In the genomic region with DNA sequence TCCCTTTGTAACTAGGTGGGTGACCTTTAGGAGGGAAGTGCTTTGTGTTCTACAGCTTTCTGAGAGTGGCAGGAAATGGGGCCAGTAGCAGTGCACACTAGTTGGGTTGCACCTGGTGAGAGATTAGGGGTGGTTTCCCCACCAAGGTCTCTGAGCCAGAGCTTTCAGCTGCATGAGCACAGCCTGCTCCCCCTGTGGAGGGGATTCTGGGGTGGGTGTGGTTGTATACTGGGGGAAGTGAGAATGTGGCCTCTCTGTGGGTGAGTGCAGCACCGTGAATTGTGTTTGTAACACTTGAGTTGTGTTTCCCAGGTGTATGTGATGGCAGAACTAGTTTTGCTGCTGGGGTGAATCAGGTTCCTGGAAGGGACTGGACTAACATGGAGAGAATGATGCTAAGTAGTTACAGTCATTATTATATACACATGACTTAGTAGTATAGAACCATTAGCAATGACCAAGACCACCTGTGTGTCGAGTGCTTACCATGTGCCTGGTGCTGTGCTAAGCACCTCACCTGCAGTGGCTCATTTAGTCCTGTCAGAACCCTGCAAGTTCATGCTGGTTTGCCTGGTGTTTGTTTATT, we compare ENCODE assay signal across 8 cellular contexts. TPM values are rescaled to one million over a fixed set of nuclear protein-coding genes. Genes with fewer than 3 reads are reported as not detected.
DNase-seq lines count a peak whose midpoint lies in the region; ATAC-seq and TF ChIP-seq lines count a peak whose summit lies in the region.

No MANE protein-coding gene starts in this region.

- H3K9me3 Mint-ChIP-seq in GM23338: no peaks in the 10 kb centered on the region
- no peaks in the 10 kb centered on the region for H3K9me3 Mint-ChIP-seq in activated naive CD4-positive, alpha-beta T cell treated with anti-CD3 and anti-CD28 coated beads, Interleukin-2, amount 10 ng/mL, durations not matched to agents 7 days and 5 days

- H3F3A ChIP-seq in GM23338 (replicated peaks; ENCODE audit: low read depth): peaks cover 64% of the 10 kb centered on the region

- 50% methylated on average over 2 of the region's 2 CpGs for WGBS in right lobe of liver (ENCODE audit: insufficient coverage, low coverage, low lambda C conversion rate, missing lambda C conversion rate)
- 18% methylated on average over 2 of the region's 2 CpGs for WGBS in thymus

- no peak for TF ChIP-seq POLR2A in right lobe of liver (IDR thresholded peaks at IDR 0.05)

- DNase-seq in GM23338 (ENCODE audit: low spot score) (no peak), NCI-H226 (peak; percentile 29), right lobe of liver (no peak), 8988T (no peak), KG1 (lab: John Stamatoyannopoulos, UW) (no peak)
- DNase-seq in activated naive CD4-positive, alpha-beta T cell treated with anti-CD3 and anti-CD28 coated beads, Interleukin-2, amount 10 ng/mL, durations not matched to agents 7 days and 5 days: peak; percentile 85

- peaks cover 64% of the 10 kb centered on the region for H3K4me1 Mint-ChIP-seq in GM23338
- H3K4me1 Mint-ChIP-seq in activated naive CD4-positive, alpha-beta T cell treated with anti-CD3 and anti-CD28 coated beads, Interleukin-2, amount 10 ng/mL, durations not matched to agents 7 days and 5 days: peaks cover 50% of the 10 kb centered on the region

- no peak overlapping the region for H2AFZ ChIP-seq in GM23338

- no peak for TF ChIP-seq CTCF in GM23338 (conservative IDR thresholded peaks at IDR 0.05; ENCODE audit: low read depth in 2 of 2)
- TF ChIP-seq CTCF in right lobe of liver (IDR thresholded peaks at IDR 0.05): no peak

- H3K27ac ChIP-seq in GM23338 (ENCODE audit: low read depth) (no peak overlapping the region), right lobe of liver (peak overlapping the region; percentile 88 to 95 (median 94)), thymus (ENCODE audit: low read depth) (peak overlapping the region; percentile 97)

- peak overlapping the region; percentile 71; the same call in 2 of the 3 replicates for H3K4me3 Mint-ChIP-seq in GM23338
- peak overlapping the region; percentile 21 for H3K4me3 Mint-ChIP-seq in activated naive CD4-positive, alpha-beta T cell treated with anti-CD3 and anti-CD28 coated beads, Interleukin-2, amount 10 ng/mL, durations not matched to agents 7 days and 5 days

- H3K4me2 ChIP-seq in GM23338: peak overlapping the region; percentile 96

- H3K27me3 ChIP-seq in GM23338 (ENCODE audit: insufficient read depth): no peaks in the 10 kb centered on the region
- no peaks in the 10 kb centered on the region for H3K27me3 ChIP-seq in right lobe of liver
- H3K27me3 ChIP-seq in thymus (ENCODE audit: control insufficient read depth, insufficient read depth): no peaks in the 10 kb centered on the region

- H3K27ac Mint-ChIP-seq in GM23338: peak overlapping the region; percentile 81
- H3K27ac Mint-ChIP-seq in activated naive CD4-positive, alpha-beta T cell treated with anti-CD3 and anti-CD28 coated beads, Interleukin-2, amount 10 ng/mL, durations not matched to agents 7 days and 5 days: peak overlapping the region; percentile 91

- H4K20me1 ChIP-seq in GM23338 (replicated peaks; ENCODE audit: insufficient read depth): peaks cover 6% of the 10 kb centered on the region

- CTCF ChIA-PET in activated naive CD4-positive, alpha-beta T cell treated with anti-CD3 and anti-CD28 coated beads, Interleukin-2, amount 10 ng/mL, durations not matched to agents 7 days and 5 days (lab: Charles Lee): interaction anchor here (0.6 to 6.3 kb wide), 25 partner anchors 9 to 479 kb away, joined by 3 to 113 read pairs (median 4); partner anchors contain the start of gene CXXC5

- intact Hi-C loops in right lobe of liver (cut with DNase I): loop anchor here (5.0 kb wide), 2 partner anchors 51 to 131 kb away; no protein-coding TSS in a partner anchor

- H3K36me3 ChIP-seq in GM23338 (ENCODE audit: insufficient read depth) (no peaks in the 10 kb centered on the region), right lobe of liver (no peaks in the 10 kb centered on the region), thymus (ENCODE audit: control insufficient read depth, insufficient read depth) (no peaks in the 10 kb centered on the region)

- peaks cover 66% of the 10 kb centered on the region for H3K4me1 ChIP-seq in GM23338 (ENCODE audit: insufficient read depth)
- H3K4me1 ChIP-seq in right lobe of liver: peaks cover 8 to 52% (median 27%) of the 10 kb centered on the region in 4 donors
- peaks cover 36% of the 10 kb centered on the region for H3K4me1 ChIP-seq in thymus (ENCODE audit: control insufficient read depth, insufficient read depth, low read length)

- no peaks in the 10 kb centered on the region; the same call in 1 of the 2 replicates for H3K79me2 ChIP-seq in GM23338 (replicated peaks; ENCODE audit: insufficient read depth)

- peaks cover 44% of the 10 kb centered on the region for H3K27me3 Mint-ChIP-seq in GM23338 (ENCODE audit: insufficient read depth, low read depth, poor library complexity)
- no peaks in the 10 kb centered on the region for H3K27me3 Mint-ChIP-seq in activated naive CD4-positive, alpha-beta T cell treated with anti-CD3 and anti-CD28 coated beads, Interleukin-2, amount 10 ng/mL, durations not matched to agents 7 days and 5 days

- no peaks in the 10 kb centered on the region for H3K36me3 Mint-ChIP-seq in GM23338 (ENCODE audit: low read depth)
- H3K36me3 Mint-ChIP-seq in activated naive CD4-positive, alpha-beta T cell treated with anti-CD3 and anti-CD28 coated beads, Interleukin-2, amount 10 ng/mL, durations not matched to agents 7 days and 5 days: peaks cover 11% of the 10 kb centered on the region

- H3K9me2 ChIP-seq in GM23338 (ENCODE audit: insufficient read depth): no peaks in the 10 kb centered on the region

- H3K4me3 ChIP-seq in GM23338: peak overlapping the region; percentile 65; the same call in 1 of the 2 replicates
- no peak overlapping the region for H3K4me3 ChIP-seq in right lobe of liver
- peak overlapping the region; percentile 56 for H3K4me3 ChIP-seq in thymus (ENCODE audit: low read length)

- H3K9me3 ChIP-seq in right lobe of liver (no peaks in the 10 kb centered on the region), thymus (ENCODE audit: control insufficient read depth) (no peaks in the 10 kb centered on the region)

- ATAC-seq in GM18519 (IDR thresholded peaks at IDR 0.05; ENCODE audit: low FRiP score, unreplicated experiment) (peak; percentile 57), GM23338 (no peak), right lobe of liver (no peak)

TF ChIP-seq in GM23338, 12 proteins besides CTCF, POLR2A, EP300 and RAD21 (continues in another document):
- TF ChIP-seq, protein P1, sequence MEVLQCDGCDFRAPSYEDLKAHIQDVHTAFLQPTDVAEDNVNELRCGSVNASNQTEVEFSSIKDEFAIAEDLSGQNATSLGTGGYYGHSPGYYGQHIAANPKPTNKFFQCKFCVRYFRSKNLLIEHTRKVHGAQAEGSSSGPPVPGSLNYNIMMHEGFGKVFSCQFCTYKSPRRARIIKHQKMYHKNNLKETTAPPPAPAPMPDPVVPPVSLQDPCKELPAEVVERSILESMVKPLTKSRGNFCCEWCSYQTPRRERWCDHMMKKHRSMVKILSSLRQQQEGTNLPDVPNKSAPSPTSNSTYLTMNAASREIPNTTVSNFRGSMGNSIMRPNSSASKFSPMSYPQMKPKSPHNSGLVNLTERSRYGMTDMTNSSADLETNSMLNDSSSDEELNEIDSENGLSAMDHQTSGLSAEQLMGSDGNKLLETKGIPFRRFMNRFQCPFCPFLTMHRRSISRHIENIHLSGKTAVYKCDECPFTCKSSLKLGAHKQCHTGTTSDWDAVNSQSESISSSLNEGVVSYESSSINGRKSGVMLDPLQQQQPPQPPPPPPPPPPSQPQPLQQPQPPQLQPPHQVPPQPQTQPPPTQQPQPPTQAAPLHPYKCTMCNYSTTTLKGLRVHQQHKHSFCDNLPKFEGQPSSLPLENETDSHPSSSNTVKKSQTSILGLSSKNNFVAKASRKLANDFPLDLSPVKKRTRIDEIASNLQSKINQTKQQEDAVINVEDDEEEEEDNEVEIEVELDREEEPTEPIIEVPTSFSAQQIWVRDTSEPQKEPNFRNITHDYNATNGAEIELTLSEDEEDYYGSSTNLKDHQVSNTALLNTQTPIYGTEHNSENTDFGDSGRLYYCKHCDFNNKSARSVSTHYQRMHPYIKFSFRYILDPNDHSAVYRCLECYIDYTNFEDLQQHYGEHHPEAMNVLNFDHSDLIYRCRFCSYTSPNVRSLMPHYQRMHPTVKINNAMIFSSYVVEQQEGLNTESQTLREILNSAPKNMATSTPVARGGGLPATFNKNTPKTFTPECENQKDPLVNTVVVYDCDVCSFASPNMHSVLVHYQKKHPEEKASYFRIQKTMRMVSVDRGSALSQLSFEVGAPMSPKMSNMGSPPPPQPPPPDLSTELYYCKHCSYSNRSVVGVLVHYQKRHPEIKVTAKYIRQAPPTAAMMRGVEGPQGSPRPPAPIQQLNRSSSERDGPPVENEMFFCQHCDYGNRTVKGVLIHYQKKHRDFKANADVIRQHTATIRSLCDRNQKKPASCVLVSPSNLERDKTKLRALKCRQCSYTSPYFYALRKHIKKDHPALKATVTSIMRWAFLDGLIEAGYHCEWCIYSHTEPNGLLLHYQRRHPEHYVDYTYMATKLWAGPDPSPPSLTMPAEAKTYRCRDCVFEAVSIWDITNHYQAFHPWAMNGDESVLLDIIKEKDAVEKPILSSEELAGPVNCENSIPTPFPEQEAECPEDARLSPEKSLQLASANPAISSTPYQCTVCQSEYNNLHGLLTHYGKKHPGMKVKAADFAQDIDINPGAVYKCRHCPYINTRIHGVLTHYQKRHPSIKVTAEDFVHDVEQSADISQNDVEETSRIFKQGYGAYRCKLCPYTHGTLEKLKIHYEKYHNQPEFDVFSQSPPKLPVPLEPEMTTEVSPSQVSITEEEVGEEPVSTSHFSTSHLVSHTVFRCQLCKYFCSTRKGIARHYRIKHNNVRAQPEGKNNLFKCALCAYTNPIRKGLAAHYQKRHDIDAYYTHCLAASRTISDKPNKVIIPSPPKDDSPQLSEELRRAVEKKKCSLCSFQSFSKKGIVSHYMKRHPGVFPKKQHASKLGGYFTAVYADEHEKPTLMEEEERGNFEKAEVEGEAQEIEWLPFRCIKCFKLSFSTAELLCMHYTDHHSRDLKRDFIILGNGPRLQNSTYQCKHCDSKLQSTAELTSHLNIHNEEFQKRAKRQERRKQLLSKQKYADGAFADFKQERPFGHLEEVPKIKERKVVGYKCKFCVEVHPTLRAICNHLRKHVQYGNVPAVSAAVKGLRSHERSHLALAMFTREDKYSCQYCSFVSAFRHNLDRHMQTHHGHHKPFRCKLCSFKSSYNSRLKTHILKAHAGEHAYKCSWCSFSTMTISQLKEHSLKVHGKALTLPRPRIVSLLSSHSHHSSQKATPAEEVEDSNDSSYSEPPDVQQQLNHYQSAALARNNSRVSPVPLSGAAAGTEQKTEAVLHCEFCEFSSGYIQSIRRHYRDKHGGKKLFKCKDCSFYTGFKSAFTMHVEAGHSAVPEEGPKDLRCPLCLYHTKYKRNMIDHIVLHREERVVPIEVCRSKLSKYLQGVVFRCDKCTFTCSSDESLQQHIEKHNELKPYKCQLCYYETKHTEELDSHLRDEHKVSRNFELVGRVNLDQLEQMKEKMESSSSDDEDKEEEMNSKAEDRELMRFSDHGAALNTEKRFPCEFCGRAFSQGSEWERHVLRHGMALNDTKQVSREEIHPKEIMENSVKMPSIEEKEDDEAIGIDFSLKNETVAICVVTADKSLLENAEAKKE (CRISPR knock-in tag; IDR thresholded peaks at IDR 0.05): no peak

RNA-seq across cellular contexts. Expression of gene CXXC5, which starts 11.8 kb away (rescaled TPM):
- 97.9 and 111 TPM in 2 replicates for total RNA-seq in GM23338 (2014; rRNA removed; shearing (Covaris generic))
- polyA plus RNA-seq in GM23338 (2016; fragmentation: Nextera tagmentation; extraction: Ambion mirVana): 63.3 and 65.0 TPM in 2 replicates
- 10 to 100 TPM; 44.5 to 84.9 (median 66.4) TPM for total RNA-seq in right lobe of liver
- 47.9 TPM for polyA plus RNA-seq in thymus

Comparison
In these comparisons a context has a peak if more than half of its experiments do, and no peak if none do; other contexts are left out.
1. DNase-seq: peak in NCI-H226 (single experiment) and activated naive CD4-positive, alpha-beta T cell treated with anti-CD3 and anti-CD28 coated beads, Interleukin-2, amount 10 ng/mL, durations not matched to agents 7 days and 5 days (single experiment); none in GM23338 (single experiment), right lobe of liver (0 of 3), 8988T (single experiment) and KG1 (single experiment).
2. H3K4me3 ChIP-seq: peak in GM23338 (single experiment) and thymus (single experiment); none in right lobe of liver (0 of 3).